In genomic region chr11:5252280-5253265, GRCh38 we compare ENCODE assay signal across 1 cellular context.
A peak's percentile ranks its signal among the peaks of the same experiment; 100 is the strongest.
TF ChIP-seq lines count a peak whose summit lies in the region.

No MANE protein-coding gene starts in this region.

TF ChIP-seq in K562, 482 proteins besides CTCF, POLR2A, EP300 and RAD21 (continued from another document):
- no peak for TF ChIP-seq CLOCK (CRISPR knock-in tag; IDR thresholded peaks at IDR 0.05; ENCODE audit: borderline replicate concordance)
- peak; percentile 53; the same call in 1 of the 2 replicates for TF ChIP-seq ELF2 (CRISPR knock-in tag; IDR thresholded peaks at IDR 0.05)
- no peak for TF ChIP-seq ATF3 (IDR thresholded peaks at IDR 0.05)
- no peak for TF ChIP-seq ATF3 (CRISPR knock-in tag; conservative IDR thresholded peaks at IDR 0.05)
- TF ChIP-seq SRSF1 (IDR thresholded peaks at IDR 0.05; ENCODE audit: low read depth, low read length) = no peak
- no peak for TF ChIP-seq AFF1 (IDR thresholded peaks at IDR 0.05; ENCODE audit: low read depth in 1 of 2, partially characterized antibody in 2 of 2)
- 0 out of 2 replicates have a peak, but pooled peaks have one; percentile 24 for TF ChIP-seq CREB5 (CRISPR knock-in tag; IDR thresholded peaks at IDR 0.05)
- no peak for TF ChIP-seq SMARCE1 (IDR thresholded peaks at IDR 0.05)
- TF ChIP-seq BACH1 (tag; IDR thresholded peaks at IDR 0.05) = 0 out of 2 replicates have a peak, but pooled peaks have one; percentile 14
- peak; percentile 96 for TF ChIP-seq POLR2AphosphoS2 (IDR thresholded peaks at IDR 0.05; ENCODE audit: low read length)
- TF ChIP-seq POLR2AphosphoS5 (IDR thresholded peaks at IDR 0.05; ENCODE audit: control insufficient read depth, insufficient read depth, low read depth, low read length) = peak; percentile 49; the same call in 1 of the 2 replicates
- no peak for TF ChIP-seq RBBP5 (IDR thresholded peaks at IDR 0.05; ENCODE audit: borderline replicate concordance, insufficient read depth, low read length, poor library complexity, severe bottlenecking)
- TF ChIP-seq ZKSCAN1 (IDR thresholded peaks at IDR 0.05; ENCODE audit: low read depth, low read length) = no peak
- 0 out of 2 replicates have a peak, but pooled peaks have one; percentile 7 for TF ChIP-seq CTBP1 (IDR thresholded peaks at IDR 0.05; ENCODE audit: borderline replicate concordance)
- TF ChIP-seq MAZ (CRISPR knock-in tag; conservative IDR thresholded peaks at IDR 0.05 in 1 of 2, IDR thresholded peaks at IDR 0.05 in 1 of 2) = 0 out of 4 replicates have a peak, but pooled peaks of 1 of the 2 experiments have one; percentile 25
